In the genomic region with DNA sequence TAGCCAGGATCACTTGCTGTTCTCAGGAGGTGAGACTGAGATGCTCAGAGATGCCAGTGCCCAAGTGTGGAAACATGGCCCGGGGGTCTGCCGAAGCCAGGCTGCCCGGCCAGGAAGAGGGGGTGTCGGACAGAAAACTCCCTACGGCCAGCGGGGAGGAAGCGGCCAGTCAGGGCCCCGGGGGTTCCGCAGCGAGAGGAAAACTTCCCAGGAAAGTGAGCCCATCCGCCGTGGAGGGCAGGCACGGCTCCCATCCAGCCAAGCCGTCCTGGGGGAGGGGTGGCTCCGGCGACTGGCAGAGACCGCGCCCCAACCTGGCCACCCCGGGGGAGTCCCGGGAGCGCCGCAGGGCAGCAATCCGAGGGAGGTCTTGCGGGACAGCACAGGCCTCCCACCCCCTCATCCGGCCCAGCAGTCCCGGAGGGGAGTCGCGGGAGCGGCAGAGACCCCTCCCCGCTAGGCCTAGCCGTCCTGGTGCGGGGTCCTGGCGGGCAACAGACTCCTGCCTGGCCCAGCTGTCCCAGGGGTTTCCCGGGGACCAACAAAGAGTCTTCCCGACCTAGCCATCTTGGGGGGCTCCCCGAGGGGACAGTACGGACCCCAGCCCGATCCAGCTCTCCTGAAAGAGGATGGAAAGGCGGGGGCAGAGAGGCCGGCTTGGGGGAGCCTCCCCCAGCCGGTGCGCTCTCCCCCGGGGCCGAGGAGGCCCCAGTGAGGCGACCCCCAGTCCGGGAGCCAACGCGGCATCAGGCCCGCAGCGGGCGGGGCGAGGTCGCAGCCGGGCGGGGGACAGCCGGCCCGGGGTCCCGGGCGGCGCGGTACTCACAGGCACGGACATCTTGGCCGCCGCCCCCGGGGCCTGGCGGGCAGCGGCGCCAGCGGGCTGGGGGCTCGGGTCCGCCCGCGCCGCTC, we compare ENCODE assay signal across 1 cellular context.
TF ChIP-seq lines count a peak whose summit lies in the region.

No MANE protein-coding gene starts in this region.

TF ChIP-seq in HEK293, 187 proteins besides CTCF, POLR2A, EP300 and RAD21 (continued from another document):
- TF ChIP-seq, protein P1, sequence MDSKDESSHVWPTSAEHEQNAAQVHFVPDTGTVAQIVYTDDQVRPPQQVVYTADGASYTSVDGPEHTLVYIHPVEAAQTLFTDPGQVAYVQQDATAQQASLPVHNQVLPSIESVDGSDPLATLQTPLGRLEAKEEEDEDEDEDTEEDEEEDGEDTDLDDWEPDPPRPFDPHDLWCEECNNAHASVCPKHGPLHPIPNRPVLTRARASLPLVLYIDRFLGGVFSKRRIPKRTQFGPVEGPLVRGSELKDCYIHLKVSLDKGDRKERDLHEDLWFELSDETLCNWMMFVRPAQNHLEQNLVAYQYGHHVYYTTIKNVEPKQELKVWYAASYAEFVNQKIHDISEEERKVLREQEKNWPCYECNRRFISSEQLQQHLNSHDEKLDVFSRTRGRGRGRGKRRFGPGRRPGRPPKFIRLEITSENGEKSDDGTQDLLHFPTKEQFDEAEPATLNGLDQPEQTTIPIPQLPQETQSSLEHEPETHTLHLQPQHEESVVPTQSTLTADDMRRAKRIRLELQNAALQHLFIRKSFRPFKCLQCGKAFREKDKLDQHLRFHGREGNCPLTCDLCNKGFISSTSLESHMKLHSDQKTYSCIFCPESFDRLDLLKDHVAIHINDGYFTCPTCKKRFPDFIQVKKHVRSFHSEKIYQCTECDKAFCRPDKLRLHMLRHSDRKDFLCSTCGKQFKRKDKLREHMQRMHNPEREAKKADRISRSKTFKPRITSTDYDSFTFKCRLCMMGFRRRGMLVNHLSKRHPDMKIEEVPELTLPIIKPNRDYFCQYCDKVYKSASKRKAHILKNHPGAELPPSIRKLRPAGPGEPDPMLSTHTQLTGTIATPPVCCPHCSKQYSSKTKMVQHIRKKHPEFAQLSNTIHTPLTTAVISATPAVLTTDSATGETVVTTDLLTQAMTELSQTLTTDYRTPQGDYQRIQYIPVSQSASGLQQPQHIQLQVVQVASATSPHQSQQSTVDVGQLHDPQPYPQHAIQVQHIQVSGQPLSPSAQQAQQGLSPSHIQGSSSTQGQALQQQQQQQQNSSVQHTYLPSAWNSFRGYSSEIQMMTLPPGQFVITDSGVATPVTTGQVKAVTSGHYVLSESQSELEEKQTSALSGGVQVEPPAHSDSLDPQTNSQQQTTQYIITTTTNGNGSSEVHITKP (tag by site-specific recombination; IDR thresholded peaks at IDR 0.05) = peak; percentile 68
- TF ChIP-seq ZNF555 (tag by site-specific recombination; conservative IDR thresholded peaks at IDR 0.05) = no peak
- TF ChIP-seq ZNF2 (tag by site-specific recombination; IDR thresholded peaks at IDR 0.05) = no peak
- TF ChIP-seq ZNF747 (tag by site-specific recombination; IDR thresholded peaks at IDR 0.05) = no peak
- no peak for TF ChIP-seq ZSCAN4 (tag by site-specific recombination; IDR thresholded peaks at IDR 0.05)
- TF ChIP-seq ZNF248 (tag by site-specific recombination; IDR thresholded peaks at IDR 0.05) = no peak
- no peak for TF ChIP-seq GLI4 (tag by site-specific recombination; IDR thresholded peaks at IDR 0.05)
- TF ChIP-seq, protein P2, sequence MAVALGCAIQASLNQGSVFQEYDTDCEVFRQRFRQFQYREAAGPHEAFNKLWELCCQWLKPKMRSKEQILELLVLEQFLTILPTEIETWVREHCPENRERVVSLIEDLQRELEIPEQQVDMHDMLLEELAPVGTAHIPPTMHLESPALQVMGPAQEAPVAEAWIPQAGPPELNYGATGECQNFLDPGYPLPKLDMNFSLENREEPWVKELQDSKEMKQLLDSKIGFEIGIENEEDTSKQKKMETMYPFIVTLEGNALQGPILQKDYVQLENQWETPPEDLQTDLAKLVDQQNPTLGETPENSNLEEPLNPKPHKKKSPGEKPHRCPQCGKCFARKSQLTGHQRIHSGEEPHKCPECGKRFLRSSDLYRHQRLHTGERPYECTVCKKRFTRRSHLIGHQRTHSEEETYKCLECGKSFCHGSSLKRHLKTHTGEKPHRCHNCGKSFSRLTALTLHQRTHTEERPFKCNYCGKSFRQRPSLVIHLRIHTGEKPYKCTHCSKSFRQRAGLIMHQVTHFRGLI (tag by site-specific recombination; IDR thresholded peaks at IDR 0.05) = no peak
- no peak for TF ChIP-seq ZNF776 (tag by site-specific recombination; IDR thresholded peaks at IDR 0.05; ENCODE audit: borderline replicate concordance)
- TF ChIP-seq ZNF701 (tag by site-specific recombination; IDR thresholded peaks at IDR 0.05) = no peak
- TF ChIP-seq GLIS2 (tag by site-specific recombination; IDR thresholded peaks at IDR 0.05) = peak; percentile 89
- TF ChIP-seq ZNF76 (tag by site-specific recombination; IDR thresholded peaks at IDR 0.05; ENCODE audit: borderline replicate concordance, low read depth) = no peak
- no peak for TF ChIP-seq MZF1 (tag by site-specific recombination; IDR thresholded peaks at IDR 0.05; ENCODE audit: borderline replicate concordance)
- TF ChIP-seq ZNF768 (tag by site-specific recombination; IDR thresholded peaks at IDR 0.05) = no peak
- 0 out of 2 replicates have a peak, but pooled peaks have one; percentile 49 for TF ChIP-seq ZBTB20 (tag by site-specific recombination; IDR thresholded peaks at IDR 0.05)
- TF ChIP-seq MYNN (tag by site-specific recombination; IDR thresholded peaks at IDR 0.05; ENCODE audit: borderline replicate concordance) = no peak
- TF ChIP-seq ZNF354C (tag by site-specific recombination; IDR thresholded peaks at IDR 0.05; ENCODE audit: borderline replicate concordance, low read depth) = no peak
- TF ChIP-seq ZNF132 (tag by site-specific recombination; IDR thresholded peaks at IDR 0.05; ENCODE audit: borderline replicate concordance) = no peak
- TF ChIP-seq ZNF426 (tag by site-specific recombination; IDR thresholded peaks at IDR 0.05) = no peak
- TF ChIP-seq, protein P3, sequence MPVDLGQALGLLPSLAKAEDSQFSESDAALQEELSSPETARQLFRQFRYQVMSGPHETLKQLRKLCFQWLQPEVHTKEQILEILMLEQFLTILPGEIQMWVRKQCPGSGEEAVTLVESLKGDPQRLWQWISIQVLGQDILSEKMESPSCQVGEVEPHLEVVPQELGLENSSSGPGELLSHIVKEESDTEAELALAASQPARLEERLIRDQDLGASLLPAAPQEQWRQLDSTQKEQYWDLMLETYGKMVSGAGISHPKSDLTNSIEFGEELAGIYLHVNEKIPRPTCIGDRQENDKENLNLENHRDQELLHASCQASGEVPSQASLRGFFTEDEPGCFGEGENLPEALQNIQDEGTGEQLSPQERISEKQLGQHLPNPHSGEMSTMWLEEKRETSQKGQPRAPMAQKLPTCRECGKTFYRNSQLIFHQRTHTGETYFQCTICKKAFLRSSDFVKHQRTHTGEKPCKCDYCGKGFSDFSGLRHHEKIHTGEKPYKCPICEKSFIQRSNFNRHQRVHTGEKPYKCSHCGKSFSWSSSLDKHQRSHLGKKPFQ (tag by site-specific recombination; IDR thresholded peaks at IDR 0.05) = no peak
